2 cellular contexts compared by ENCODE assay signal in the genomic region with DNA sequence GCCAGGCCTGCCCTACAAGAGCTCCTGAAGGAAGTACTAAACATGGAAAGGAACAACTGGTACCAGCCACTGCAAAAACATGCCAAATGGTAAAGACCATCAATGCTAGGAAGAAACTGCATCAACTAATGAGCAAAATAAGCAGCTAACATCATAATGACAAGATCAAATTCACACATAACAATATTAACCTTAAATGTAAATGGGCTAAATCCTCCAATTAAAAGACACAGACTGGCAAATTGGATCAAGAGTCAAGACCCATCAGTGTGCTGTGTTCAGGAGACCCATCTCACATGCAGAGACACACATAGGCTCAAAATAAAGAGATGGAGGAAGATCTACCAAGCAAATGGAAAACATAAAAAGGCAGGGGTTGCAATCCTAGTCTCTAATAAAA.
A peak's percentile ranks its signal among the peaks of the same experiment; 100 is the strongest.
TF ChIP-seq lines count a peak whose summit lies in the region.

No MANE protein-coding gene starts in this region.

TF ChIP-seq in HEK293, 187 proteins besides CTCF, POLR2A, EP300 and RAD21:
- TF ChIP-seq ZNF529 (tag by site-specific recombination; IDR thresholded peaks at IDR 0.05; ENCODE audit: insufficient replicate concordance), result peak; percentile 62

TF ChIP-seq in K562, 482 proteins besides CTCF, POLR2A, EP300 and RAD21:
- peak; percentile 92 for TF ChIP-seq ZNF507 (tag; conservative IDR thresholded peaks at IDR 0.05)
